In the genomic region with DNA sequence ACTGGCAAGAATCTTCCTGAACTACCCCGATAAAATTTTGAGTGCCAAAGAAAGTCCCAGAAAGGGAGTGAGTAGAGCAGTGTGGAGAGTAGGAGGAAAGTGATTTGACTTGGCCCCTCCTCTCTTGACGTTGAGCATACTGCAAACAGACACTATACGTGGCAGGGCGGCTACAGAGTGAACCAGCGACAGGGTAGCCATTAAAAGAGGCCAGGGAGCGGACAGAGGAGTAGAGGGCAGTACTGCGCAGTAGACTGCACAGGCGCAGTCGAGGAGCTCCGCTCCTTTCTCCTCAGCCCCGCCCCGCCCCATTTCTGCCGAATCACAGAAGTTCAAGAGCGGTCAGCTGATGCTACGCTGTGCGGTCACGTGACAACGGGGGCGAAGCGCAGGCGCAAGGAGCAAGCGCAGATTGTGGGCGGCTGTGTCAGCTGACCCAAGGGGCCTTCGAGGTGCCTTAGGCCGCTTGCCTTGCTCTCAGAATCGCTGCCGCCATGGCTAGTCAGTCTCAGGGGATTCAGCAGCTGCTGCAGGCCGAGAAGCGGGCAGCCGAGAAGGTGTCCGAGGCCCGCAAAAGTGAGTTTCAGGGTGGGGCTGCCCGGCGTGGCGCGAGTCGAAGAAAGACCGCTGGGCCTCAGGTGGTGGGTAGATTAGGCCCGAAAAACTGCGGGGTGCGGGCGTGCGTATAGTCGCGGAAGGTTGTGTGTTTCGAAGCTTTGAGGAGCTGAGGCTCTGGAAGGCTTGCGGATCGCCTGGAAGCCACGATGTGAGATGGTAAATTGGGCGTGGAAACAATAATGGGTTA, we compare ENCODE assay signal across 1 cellular context.
TF ChIP-seq lines count a peak whose summit lies in the region.

A gene with protein sequence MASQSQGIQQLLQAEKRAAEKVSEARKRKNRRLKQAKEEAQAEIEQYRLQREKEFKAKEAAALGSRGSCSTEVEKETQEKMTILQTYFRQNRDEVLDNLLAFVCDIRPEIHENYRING (plus strand): TSS at position 425 of the 805 bp plus-strand sequence. CDS start 70 bp downstream, at position 495.

TF ChIP-seq in K562, 482 proteins besides CTCF, POLR2A, EP300 and RAD21 (continued from another document and continues in another):
- TF ChIP-seq EHMT2 (IDR thresholded peaks at IDR 0.05) (peak; percentile 62; the same call in 1 of the 2 replicates), U2AF1 (optimal IDR thresholded peaks at IDR 0.05; ENCODE audit: low read depth, low read length) (no peak), ZNF707 (CRISPR knock-in tag; conservative IDR thresholded peaks at IDR 0.05) (no peak), RHOXF2B (CRISPR knock-in tag; conservative IDR thresholded peaks at IDR 0.05) (no peak), POU5F1 (IDR thresholded peaks at IDR 0.05; ENCODE audit: borderline replicate concordance, low read depth, low read length, partially characterized antibody) (no peak), CBX2 (IDR thresholded peaks at IDR 0.05; ENCODE audit: insufficient read depth, low read length, poor library complexity, severe bottlenecking) (no peak), FOXK2 (conservative IDR thresholded peaks at IDR 0.05 in 1 of 2, IDR thresholded peaks at IDR 0.05 in 1 of 2; ENCODE audit: low read depth in 2 of 2) (peak; percentile 57 to 94; a peak in 3 of 4 replicates), KDM2B (CRISPR knock-in tag; IDR thresholded peaks at IDR 0.05) (no peak), TBL1XR1 (IDR thresholded peaks at IDR 0.05; ENCODE audit: low read length in 2 of 2) (peak in 1 of 2 experiments; percentile 21; a peak in 2 of 4 replicates), ZNF282 (CRISPR knock-in tag; IDR thresholded peaks at IDR 0.05) (no peak), RBM22 (IDR thresholded peaks at IDR 0.05; ENCODE audit: low read depth, low read length, poor library complexity, severe bottlenecking) (peak; percentile 26), ZNF766 (CRISPR knock-in tag; conservative IDR thresholded peaks at IDR 0.05) (0 out of 2 replicates have a peak, but pooled peaks have one; percentile 70), NBN (IDR thresholded peaks at IDR 0.05; ENCODE audit: low read depth) (0 out of 2 replicates have a peak, but pooled peaks have one; percentile 32), CEBPG (CRISPR knock-in tag; IDR thresholded peaks at IDR 0.05) (no peak), CEBPG (tag; conservative IDR thresholded peaks at IDR 0.05 in 1 of 2, IDR thresholded peaks at IDR 0.05 in 1 of 2) (no peak), MAFK (IDR thresholded peaks at IDR 0.05; ENCODE audit: low read length) (peak; percentile 74), ZNF12 (CRISPR knock-in tag; IDR thresholded peaks at IDR 0.05) (no peak), ARID2 (IDR thresholded peaks at IDR 0.05) (no peak), NFXL1 (CRISPR knock-in tag; IDR thresholded peaks at IDR 0.05) (no peak), XRCC4 (IDR thresholded peaks at IDR 0.05; ENCODE audit: extremely low read depth, insufficient read depth, insufficient read length) (no peak), DPF2 (IDR thresholded peaks at IDR 0.05) (no peak), HDAC1 (IDR thresholded peaks at IDR 0.05) (peak in 1 of 2 experiments; percentile 90; a peak in 2 of 4 replicates), E2F3 (CRISPR knock-in tag; IDR thresholded peaks at IDR 0.05) (peak; percentile 62; the same call in 1 of the 2 replicates), RBM39 (optimal IDR thresholded peaks at IDR 0.05; ENCODE audit: low read depth, low read length) (no peak), ZBTB7A (IDR thresholded peaks at IDR 0.05; ENCODE audit: borderline replicate concordance, control insufficient read depth, low read depth, low read length) (no peak; the same call in 1 of the 2 replicates), CTBP1 (IDR thresholded peaks at IDR 0.05; ENCODE audit: borderline replicate concordance) (0 out of 2 replicates have a peak, but pooled peaks have one; percentile 37), RB1 (IDR thresholded peaks at IDR 0.05; ENCODE audit: low read depth) (0 out of 2 replicates have a peak, but pooled peaks have one; percentile 65), CREB1 (IDR thresholded peaks at IDR 0.05) (peak; percentile 62), CREB1 (CRISPR knock-in tag; IDR thresholded peaks at IDR 0.05) (peak; percentile 71; the same call in 1 of the 2 replicates), HDAC3 (IDR thresholded peaks at IDR 0.05; ENCODE audit: borderline replicate concordance, partially characterized antibody) (no peak), NCOA4 (IDR thresholded peaks at IDR 0.05; ENCODE audit: partially characterized antibody) (no peak), SMC3 (conservative IDR thresholded peaks at IDR 0.05; ENCODE audit: insufficient read depth, low read depth, low read length) (no peak)
- TF ChIP-seq, protein P1, sequence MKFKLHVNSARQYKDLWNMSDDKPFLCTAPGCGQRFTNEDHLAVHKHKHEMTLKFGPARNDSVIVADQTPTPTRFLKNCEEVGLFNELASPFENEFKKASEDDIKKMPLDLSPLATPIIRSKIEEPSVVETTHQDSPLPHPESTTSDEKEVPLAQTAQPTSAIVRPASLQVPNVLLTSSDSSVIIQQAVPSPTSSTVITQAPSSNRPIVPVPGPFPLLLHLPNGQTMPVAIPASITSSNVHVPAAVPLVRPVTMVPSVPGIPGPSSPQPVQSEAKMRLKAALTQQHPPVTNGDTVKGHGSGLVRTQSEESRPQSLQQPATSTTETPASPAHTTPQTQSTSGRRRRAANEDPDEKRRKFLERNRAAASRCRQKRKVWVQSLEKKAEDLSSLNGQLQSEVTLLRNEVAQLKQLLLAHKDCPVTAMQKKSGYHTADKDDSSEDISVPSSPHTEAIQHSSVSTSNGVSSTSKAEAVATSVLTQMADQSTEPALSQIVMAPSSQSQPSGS (CRISPR knock-in tag; IDR thresholded peaks at IDR 0.05) = no peak
- TF ChIP-seq, protein P2, sequence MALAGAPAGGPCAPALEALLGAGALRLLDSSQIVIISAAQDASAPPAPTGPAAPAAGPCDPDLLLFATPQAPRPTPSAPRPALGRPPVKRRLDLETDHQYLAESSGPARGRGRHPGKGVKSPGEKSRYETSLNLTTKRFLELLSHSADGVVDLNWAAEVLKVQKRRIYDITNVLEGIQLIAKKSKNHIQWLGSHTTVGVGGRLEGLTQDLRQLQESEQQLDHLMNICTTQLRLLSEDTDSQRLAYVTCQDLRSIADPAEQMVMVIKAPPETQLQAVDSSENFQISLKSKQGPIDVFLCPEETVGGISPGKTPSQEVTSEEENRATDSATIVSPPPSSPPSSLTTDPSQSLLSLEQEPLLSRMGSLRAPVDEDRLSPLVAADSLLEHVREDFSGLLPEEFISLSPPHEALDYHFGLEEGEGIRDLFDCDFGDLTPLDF (CRISPR knock-in tag; IDR thresholded peaks at IDR 0.05) = peak; percentile 85
- TF ChIP-seq, protein P3, sequence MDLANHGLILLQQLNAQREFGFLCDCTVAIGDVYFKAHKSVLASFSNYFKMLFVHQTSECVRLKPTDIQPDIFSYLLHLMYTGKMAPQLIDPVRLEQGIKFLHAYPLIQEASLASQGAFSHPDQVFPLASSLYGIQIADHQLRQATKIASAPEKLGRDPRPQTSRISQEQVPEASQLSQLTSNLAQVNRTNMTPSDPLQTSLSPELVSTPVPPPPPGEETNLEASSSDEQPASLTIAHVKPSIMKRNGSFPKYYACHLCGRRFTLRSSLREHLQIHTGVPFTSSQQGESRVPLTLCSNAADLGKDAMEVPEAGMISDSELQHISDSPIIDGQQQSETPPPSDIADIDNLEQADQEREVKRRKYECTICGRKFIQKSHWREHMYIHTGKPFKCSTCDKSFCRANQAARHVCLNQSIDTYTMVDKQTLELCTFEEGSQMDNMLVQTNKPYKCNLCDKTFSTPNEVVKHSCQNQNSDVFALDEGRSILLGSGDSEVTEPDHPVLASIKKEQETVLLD (IDR thresholded peaks at IDR 0.05) = peak; percentile 94
- TF ChIP-seq, protein P4, sequence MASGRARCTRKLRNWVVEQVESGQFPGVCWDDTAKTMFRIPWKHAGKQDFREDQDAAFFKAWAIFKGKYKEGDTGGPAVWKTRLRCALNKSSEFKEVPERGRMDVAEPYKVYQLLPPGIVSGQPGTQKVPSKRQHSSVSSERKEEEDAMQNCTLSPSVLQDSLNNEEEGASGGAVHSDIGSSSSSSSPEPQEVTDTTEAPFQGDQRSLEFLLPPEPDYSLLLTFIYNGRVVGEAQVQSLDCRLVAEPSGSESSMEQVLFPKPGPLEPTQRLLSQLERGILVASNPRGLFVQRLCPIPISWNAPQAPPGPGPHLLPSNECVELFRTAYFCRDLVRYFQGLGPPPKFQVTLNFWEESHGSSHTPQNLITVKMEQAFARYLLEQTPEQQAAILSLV (tag; IDR thresholded peaks at IDR 0.05) = no peak
- TF ChIP-seq, protein P5, sequence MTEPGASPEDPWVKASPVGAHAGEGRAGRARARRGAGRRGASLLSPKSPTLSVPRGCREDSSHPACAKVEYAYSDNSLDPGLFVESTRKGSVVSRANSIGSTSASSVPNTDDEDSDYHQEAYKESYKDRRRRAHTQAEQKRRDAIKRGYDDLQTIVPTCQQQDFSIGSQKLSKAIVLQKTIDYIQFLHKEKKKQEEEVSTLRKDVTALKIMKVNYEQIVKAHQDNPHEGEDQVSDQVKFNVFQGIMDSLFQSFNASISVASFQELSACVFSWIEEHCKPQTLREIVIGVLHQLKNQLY (CRISPR knock-in tag; conservative IDR thresholded peaks at IDR 0.05) = 0 out of 4 replicates have a peak, but pooled peaks of 1 of the 2 experiments have one; percentile 13
- TF ChIP-seq, protein P6, sequence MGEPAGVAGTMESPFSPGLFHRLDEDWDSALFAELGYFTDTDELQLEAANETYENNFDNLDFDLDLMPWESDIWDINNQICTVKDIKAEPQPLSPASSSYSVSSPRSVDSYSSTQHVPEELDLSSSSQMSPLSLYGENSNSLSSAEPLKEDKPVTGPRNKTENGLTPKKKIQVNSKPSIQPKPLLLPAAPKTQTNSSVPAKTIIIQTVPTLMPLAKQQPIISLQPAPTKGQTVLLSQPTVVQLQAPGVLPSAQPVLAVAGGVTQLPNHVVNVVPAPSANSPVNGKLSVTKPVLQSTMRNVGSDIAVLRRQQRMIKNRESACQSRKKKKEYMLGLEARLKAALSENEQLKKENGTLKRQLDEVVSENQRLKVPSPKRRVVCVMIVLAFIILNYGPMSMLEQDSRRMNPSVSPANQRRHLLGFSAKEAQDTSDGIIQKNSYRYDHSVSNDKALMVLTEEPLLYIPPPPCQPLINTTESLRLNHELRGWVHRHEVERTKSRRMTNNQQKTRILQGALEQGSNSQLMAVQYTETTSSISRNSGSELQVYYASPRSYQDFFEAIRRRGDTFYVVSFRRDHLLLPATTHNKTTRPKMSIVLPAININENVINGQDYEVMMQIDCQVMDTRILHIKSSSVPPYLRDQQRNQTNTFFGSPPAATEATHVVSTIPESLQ (CRISPR knock-in tag; IDR thresholded peaks at IDR 0.05) = no peak
- TF ChIP-seq, protein P7, sequence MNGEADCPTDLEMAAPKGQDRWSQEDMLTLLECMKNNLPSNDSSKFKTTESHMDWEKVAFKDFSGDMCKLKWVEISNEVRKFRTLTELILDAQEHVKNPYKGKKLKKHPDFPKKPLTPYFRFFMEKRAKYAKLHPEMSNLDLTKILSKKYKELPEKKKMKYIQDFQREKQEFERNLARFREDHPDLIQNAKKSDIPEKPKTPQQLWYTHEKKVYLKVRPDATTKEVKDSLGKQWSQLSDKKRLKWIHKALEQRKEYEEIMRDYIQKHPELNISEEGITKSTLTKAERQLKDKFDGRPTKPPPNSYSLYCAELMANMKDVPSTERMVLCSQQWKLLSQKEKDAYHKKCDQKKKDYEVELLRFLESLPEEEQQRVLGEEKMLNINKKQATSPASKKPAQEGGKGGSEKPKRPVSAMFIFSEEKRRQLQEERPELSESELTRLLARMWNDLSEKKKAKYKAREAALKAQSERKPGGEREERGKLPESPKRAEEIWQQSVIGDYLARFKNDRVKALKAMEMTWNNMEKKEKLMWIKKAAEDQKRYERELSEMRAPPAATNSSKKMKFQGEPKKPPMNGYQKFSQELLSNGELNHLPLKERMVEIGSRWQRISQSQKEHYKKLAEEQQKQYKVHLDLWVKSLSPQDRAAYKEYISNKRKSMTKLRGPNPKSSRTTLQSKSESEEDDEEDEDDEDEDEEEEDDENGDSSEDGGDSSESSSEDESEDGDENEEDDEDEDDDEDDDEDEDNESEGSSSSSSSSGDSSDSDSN (IDR thresholded peaks at IDR 0.05; ENCODE audit: borderline replicate concordance in 1 of 2, low read depth in 2 of 2, low read length in 2 of 2) = no peak
- TF ChIP-seq, protein P8, sequence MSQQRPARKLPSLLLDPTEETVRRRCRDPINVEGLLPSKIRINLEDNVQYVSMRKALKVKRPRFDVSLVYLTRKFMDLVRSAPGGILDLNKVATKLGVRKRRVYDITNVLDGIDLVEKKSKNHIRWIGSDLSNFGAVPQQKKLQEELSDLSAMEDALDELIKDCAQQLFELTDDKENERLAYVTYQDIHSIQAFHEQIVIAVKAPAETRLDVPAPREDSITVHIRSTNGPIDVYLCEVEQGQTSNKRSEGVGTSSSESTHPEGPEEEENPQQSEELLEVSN (IDR thresholded peaks at IDR 0.05; ENCODE audit: borderline replicate concordance in 1 of 2, extremely low read depth in 1 of 2, insufficient read depth in 1 of 2, insufficient read length in 1 of 2, low read depth in 1 of 2, low read length in 1 of 2, poor library complexity in 1 of 2, severe bottlenecking in 1 of 2) = peak; percentile 66 to 85
- TF ChIP-seq, protein P9, sequence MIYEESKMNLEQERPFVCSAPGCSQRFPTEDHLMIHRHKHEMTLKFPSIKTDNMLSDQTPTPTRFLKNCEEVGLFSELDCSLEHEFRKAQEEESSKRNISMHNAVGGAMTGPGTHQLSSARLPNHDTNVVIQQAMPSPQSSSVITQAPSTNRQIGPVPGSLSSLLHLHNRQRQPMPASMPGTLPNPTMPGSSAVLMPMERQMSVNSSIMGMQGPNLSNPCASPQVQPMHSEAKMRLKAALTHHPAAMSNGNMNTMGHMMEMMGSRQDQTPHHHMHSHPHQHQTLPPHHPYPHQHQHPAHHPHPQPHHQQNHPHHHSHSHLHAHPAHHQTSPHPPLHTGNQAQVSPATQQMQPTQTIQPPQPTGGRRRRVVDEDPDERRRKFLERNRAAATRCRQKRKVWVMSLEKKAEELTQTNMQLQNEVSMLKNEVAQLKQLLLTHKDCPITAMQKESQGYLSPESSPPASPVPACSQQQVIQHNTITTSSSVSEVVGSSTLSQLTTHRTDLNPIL (CRISPR knock-in tag; IDR thresholded peaks at IDR 0.05) = no peak
- TF ChIP-seq, protein P10, sequence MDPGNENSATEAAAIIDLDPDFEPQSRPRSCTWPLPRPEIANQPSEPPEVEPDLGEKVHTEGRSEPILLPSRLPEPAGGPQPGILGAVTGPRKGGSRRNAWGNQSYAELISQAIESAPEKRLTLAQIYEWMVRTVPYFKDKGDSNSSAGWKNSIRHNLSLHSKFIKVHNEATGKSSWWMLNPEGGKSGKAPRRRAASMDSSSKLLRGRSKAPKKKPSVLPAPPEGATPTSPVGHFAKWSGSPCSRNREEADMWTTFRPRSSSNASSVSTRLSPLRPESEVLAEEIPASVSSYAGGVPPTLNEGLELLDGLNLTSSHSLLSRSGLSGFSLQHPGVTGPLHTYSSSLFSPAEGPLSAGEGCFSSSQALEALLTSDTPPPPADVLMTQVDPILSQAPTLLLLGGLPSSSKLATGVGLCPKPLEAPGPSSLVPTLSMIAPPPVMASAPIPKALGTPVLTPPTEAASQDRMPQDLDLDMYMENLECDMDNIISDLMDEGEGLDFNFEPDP (CRISPR knock-in tag; IDR thresholded peaks at IDR 0.05) = no peak
